Comparison of ENCODE assay signal across 1 cellular context in genomic region chr1:246566128-246566807, GRCh38.
TF ChIP-seq lines count a peak whose summit lies in the region.

Gene CNST, plus strand, starts transcription at chr1:246566456. Its CDS starts 25,107 bp downstream, at chr1:246591563.
Gene TFB2M, minus strand, starts transcription at chr1:246566261. Its CDS starts 123 bp downstream, at chr1:246566138.

TF ChIP-seq in GM12878, 131 proteins besides CTCF, POLR2A, EP300 and RAD21 (continued from another document):
- TF ChIP-seq ZNF274 (IDR thresholded peaks at IDR 0.05; ENCODE audit: insufficient read depth, insufficient read length) (no peak), KLF5 (IDR thresholded peaks at IDR 0.05; ENCODE audit: partially characterized antibody) (peak; percentile 13), SRF (IDR thresholded peaks at IDR 0.05; ENCODE audit: low read depth in 2 of 2, low read length in 2 of 2) (0 out of 4 replicates have a peak, but pooled peaks of 1 of the 2 experiments have one; percentile 44), ZBTB4 (CRISPR knock-in tag; IDR thresholded peaks at IDR 0.05) (no peak), EED (IDR thresholded peaks at IDR 0.05; ENCODE audit: low read depth) (peak; percentile 57)
